Comparison of ENCODE assay signal across 8 cellular contexts in genomic region chr9:78029601-78030552, GRCh38. TPM values are rescaled to one million over a fixed set of nuclear protein-coding genes. Genes with fewer than 3 reads are reported as not detected.
DNase-seq lines count a peak whose midpoint lies in the region; ATAC-seq and TF ChIP-seq lines count a peak whose summit lies in the region.

No MANE protein-coding gene starts in this region.

- peak overlapping the region; percentile 93 for H3K4me3 Mint-ChIP-seq in activated T-cell treated with anti-CD3 and anti-CD28 coated beads, Interleukin-2, amount 50 U/mL, for 4 hours

- peak overlapping the region; percentile 0 for H2AFZ ChIP-seq in neuron (ENCODE audit: low read depth, low read length)

- peaks cover 27% of the 10 kb centered on the region for H3K4me1 ChIP-seq in neuron (ENCODE audit: insufficient read depth, low read length)

- no peaks in the 10 kb centered on the region for H3K36me3 Mint-ChIP-seq in activated T-cell treated with anti-CD3 and anti-CD28 coated beads, Interleukin-2, amount 50 U/mL, for 4 hours (ENCODE audit: insufficient read depth)

- DNase-seq in EH (ENCODE audit: low read depth) (peak; percentile 39), LHCN-M2 (ENCODE audit: low read depth) (peak; percentile 21), fibroblast of villous mesenchyme (ENCODE audit: low read depth) (no peak)
- no peak for DNase-seq in activated T-cell treated with anti-CD3 and anti-CD28 coated beads, Interleukin-2, amount 50 U/mL, for 4 hours

- no peak for TF ChIP-seq CTCF in fibroblast of villous mesenchyme (IDR thresholded peaks at IDR 0.05; ENCODE audit: insufficient read depth, low read depth, low read length)

- peaks cover 56% of the 10 kb centered on the region for H3K4me1 Mint-ChIP-seq in activated T-cell treated with anti-CD3 and anti-CD28 coated beads, Interleukin-2, amount 50 U/mL, for 4 hours (ENCODE audit: low read depth)

- H3K9me3 ChIP-seq in neuron (ENCODE audit: low read length), result no peaks in the 10 kb centered on the region

- peak; percentile 4 to 7 for ATAC-seq in activated T-cell treated with anti-CD3 and anti-CD28 coated beads, Interleukin-2, amount 50 U/mL, for 4 hours
- ATAC-seq in HG02870 (IDR thresholded peaks at IDR 0.05; ENCODE audit: unreplicated experiment) (no peak), GM18909 (IDR thresholded peaks at IDR 0.05; ENCODE audit: poor library complexity, unreplicated experiment) (no peak), GM21367 (IDR thresholded peaks at IDR 0.05; ENCODE audit: unreplicated experiment) (no peak)

- no peaks in the 10 kb centered on the region for H3K9me3 Mint-ChIP-seq in activated T-cell treated with anti-CD3 and anti-CD28 coated beads, Interleukin-2, amount 50 U/mL, for 4 hours

- no peaks in the 10 kb centered on the region for H3K36me3 ChIP-seq in neuron (ENCODE audit: insufficient read depth, low read length)

- H3K4me3 ChIP-seq in fibroblast of villous mesenchyme (ENCODE audit: low read depth, low read length) (peak overlapping the region; percentile 84), neuron (ENCODE audit: low read length) (peak overlapping the region; percentile 72)

- no peaks in the 10 kb centered on the region for H3K27me3 ChIP-seq in neuron (ENCODE audit: insufficient read depth, low read length)

- peaks cover 2% of the 10 kb centered on the region for H3K27me3 Mint-ChIP-seq in activated T-cell treated with anti-CD3 and anti-CD28 coated beads, Interleukin-2, amount 50 U/mL, for 4 hours (ENCODE audit: low read depth)

RNA-seq across cellular contexts. Expression of gene GNAQ, which starts 1.7 kb away (rescaled TPM):
- total RNA-seq in LHCN-M2 (2014; rRNA removed) (21.0 and 29.2 TPM in 2 replicates), fibroblast of villous mesenchyme (44.1 and 53.1 TPM in 2 replicates)
- 12.5 TPM for polyA plus RNA-seq in LHCN-M2 (2012)
- 10 to 100 TPM; 18.2 to 20.1 (median 18.9) TPM for total RNA-seq in activated T-cell treated with anti-CD3 and anti-CD28 coated beads, Interleukin-2, amount 50 U/mL, for 4 hours

Comparison
In these comparisons a context has a peak if more than half of its experiments do, and no peak if none do; other contexts are left out.
1. DNase-seq: peak in EH (single experiment) and LHCN-M2 (single experiment); none in activated T-cell treated with anti-CD3 and anti-CD28 coated beads, Interleukin-2, amount 50 U/mL, for 4 hours (single experiment) and fibroblast of villous mesenchyme (single experiment).
2. ATAC-seq: peak in activated T-cell treated with anti-CD3 and anti-CD28 coated beads, Interleukin-2, amount 50 U/mL, for 4 hours (2 of 2); none in HG02870 (single experiment), GM18909 (single experiment) and GM21367 (single experiment).